13 cellular contexts compared by ENCODE assay signal in genomic region chr5:175700991-175701390, GRCh38. TPM values are rescaled to one million over a fixed set of nuclear protein-coding genes. Genes with fewer than 3 reads are reported as not detected.
A peak's percentile ranks its signal among the peaks of the same experiment; 100 is the strongest.
DNase-seq lines count a peak whose midpoint lies in the region; ATAC-seq, FAIRE-seq and TF ChIP-seq lines count a peak whose summit lies in the region.
"Had no signal": no experiment of that assay in that cellular context is flagged by ENCODE, and none has a peak within 500 bp of the region (broad histone marks: within the 10 kb centered on the region; RNA-seq: fewer than 3 reads in every experiment).

No MANE protein-coding gene starts in this region.

- no peak overlapping the region for H3K27ac ChIP-seq in Panc1 (ENCODE audit: low read length)
- no peak overlapping the region for H3K27ac ChIP-seq in keratinocyte (ENCODE audit: control insufficient read depth, insufficient read depth, low read length)

- intact Hi-C loops in Panc1 (cut with micrococcal nuclease; ENCODE audit: unreplicated experiment): no loop called here

- DNase-seq in ACHN: peak; percentile 18
- DNase-seq in GM10248 (ENCODE audit: extremely low spot score): no peak
- DNase-seq in Panc1 (ENCODE audit: low read depth, low spot score): peak; percentile 10
- no peak for DNase-seq in keratinocyte (ENCODE audit: low read depth, low spot score)
- no peak for DNase-seq in anterior cingulate cortex (lab: John Stamatoyannopoulos, UW)
- DNase-seq in NOMO-1 (lab: John Stamatoyannopoulos, UW; ENCODE audit: unreplicated experiment in 2 of 2): no peak
- DNase-seq in COLO829 (ENCODE audit: low spot score): no peak
- DNase-seq: GDM1; IMR-90; midbrain; NCI-H748 treated with DMSO at 0.1 percent for 48 hours; stimulated activated naive B cell treated with anti-CD40 and anti-IgM and Interleukin-4, amounts not matched to agents 10 μg/mL and 1 μg/mL and 100 μg/mL, for 72 hours had no signal

- ATAC-seq in Panc1: no peak; the same call in 1 of the 2 replicates
- no peak for ATAC-seq in GM18867 (IDR thresholded peaks at IDR 0.05; ENCODE audit: unreplicated experiment)
- ATAC-seq: stimulated activated naive B cell treated with anti-CD40 and anti-IgM and Interleukin-4, amounts not matched to agents 10 μg/mL and 1 μg/mL and 100 μg/mL, for 72 hours had no signal

- no peak overlapping the region for H3K4me2 ChIP-seq in keratinocyte (ENCODE audit: control insufficient read depth, extremely low read depth, insufficient read depth, low read depth, low read length)

- no peaks in the 10 kb centered on the region for H3K79me2 ChIP-seq in keratinocyte (ENCODE audit: control insufficient read depth, insufficient read depth, low read length)

- H3K4me1 ChIP-seq in Panc1 (ENCODE audit: control insufficient read depth, insufficient read depth, low read length) (no peaks in the 10 kb centered on the region), keratinocyte (ENCODE audit: control insufficient read depth, extremely low read depth, insufficient read depth, low read length) (no peaks in the 10 kb centered on the region)

- TF ChIP-seq CTCF in GM10248 (IDR thresholded peaks at IDR 0.05; ENCODE audit: control extremely low read depth, extremely low read depth, low read depth, missing control alignments) (peak; percentile 25), Panc1 (IDR thresholded peaks at IDR 0.05) (peak; percentile 79), keratinocyte (optimal IDR thresholded peaks at IDR 0.05 in 1 of 3, IDR thresholded peaks at IDR 0.05 in 1 of 3, conservative IDR thresholded peaks at IDR 0.05 in 1 of 3; ENCODE audit: extremely low read depth in 1 of 3, insufficient read depth in 2 of 3, low read length in 3 of 3) (peak; percentile 40 to 52 (median 51))

- no peaks in the 10 kb centered on the region for H4K20me1 ChIP-seq in keratinocyte (ENCODE audit: control insufficient read depth, extremely low read depth, insufficient read depth, low read length)

- in situ Hi-C loops in ACHN (cut with HindIII; ENCODE audit: low pct_ligation_motif_present, low pct_unique_long_range_greater_than_20kb, low sequenced_read_pairs): no loop called here
- in situ Hi-C loops in Panc1 (cut with HindIII; ENCODE audit: low pct_unique_long_range_greater_than_20kb, low sequenced_read_pairs): no loop called here

- no peaks in the 10 kb centered on the region for H3K36me3 ChIP-seq in Panc1 (ENCODE audit: control insufficient read depth, insufficient read depth, low read length)
- no peaks in the 10 kb centered on the region for H3K36me3 ChIP-seq in keratinocyte (ENCODE audit: control insufficient read depth in 2 of 2, extremely low read depth in 1 of 2, insufficient read depth in 2 of 2, low read length in 2 of 2)

- no peaks in the 10 kb centered on the region for H3K9me1 ChIP-seq in keratinocyte (ENCODE audit: control insufficient read depth, extremely low read depth, insufficient read depth, low read length)

- no peak overlapping the region for H2AFZ ChIP-seq in keratinocyte (ENCODE audit: control insufficient read depth, low read length)

- no peak for FAIRE-seq in keratinocyte (lab: Jason Lieb, UNC)

- H3K27me3 ChIP-seq in Panc1 (ENCODE audit: control insufficient read depth, insufficient read depth, low read length) (peaks cover 28% of the 10 kb centered on the region), keratinocyte (ENCODE audit: control insufficient read depth, extremely low read depth, insufficient read depth, low read length) (no peaks in the 10 kb centered on the region)

- BruUV-seq in Panc1 (replicated peaks; lab: Mats Ljungman, UMichigan): no TSS peak

- no peak overlapping the region for H3K4me3 ChIP-seq in Panc1 (ENCODE audit: low read depth in 2 of 2, low read length in 2 of 2)
- no peak overlapping the region for H3K4me3 ChIP-seq in keratinocyte (ENCODE audit: control insufficient read depth in 2 of 3, extremely low read depth in 1 of 3, insufficient read depth in 2 of 3, low read depth in 1 of 3, low read length in 3 of 3)

- no peaks in the 10 kb centered on the region for H3K9me3 ChIP-seq in Panc1 (ENCODE audit: control insufficient read depth, insufficient read depth, low read depth, low read length)
- H3K9me3 ChIP-seq in keratinocyte (ENCODE audit: control insufficient read depth, low read depth, low read length): no peaks in the 10 kb centered on the region

- CTCF ChIA-PET in GM10248 (lab: Yijun Ruan, JAX): interaction anchor here (0.7 to 3.0 kb wide), 9 partner anchors 8 to 171 kb away, joined by 3 to 15 read pairs (median 4); no protein-coding TSS in a partner anchor
- CTCF ChIA-PET in Panc1 (lab: Charles Lee): interaction anchor here (0.5 to 1.1 kb wide), 3 partner anchors 10 to 23 kb away, joined by 3 read pairs; no protein-coding TSS in a partner anchor

- dilution Hi-C loops in keratinocyte (cut with MboI; ENCODE audit: extremely low pct_ligation_motif_present, low sequenced_read_pairs): no loop called here

- H3K9ac ChIP-seq in keratinocyte (ENCODE audit: control insufficient read depth, extremely low read depth, insufficient read depth, low read length): no peak overlapping the region

- POLR2A ChIA-PET in GM10248 (lab: Yijun Ruan, JAX) (no interaction called here), Panc1 (lab: Charles Lee) (no interaction called here)

RNA-seq across cellular contexts. Expression of gene HRH2, which starts 43.1 kb away (rescaled TPM):
- total RNA-seq in Panc1 (2021; ENCODE audit: unreplicated experiment): 0.33 TPM
- 0.11 TPM for polyA plus RNA-seq in Panc1 (2012; ENCODE audit: insufficient read length)
- polyA plus RNA-seq in keratinocyte: 0.08 TPM in 1 of 3 replicates, not detected in the others
- not detected for polyA plus RNA-seq in keratinocyte (2011; ENCODE audit: low read depth)
- polyA plus RNA-seq in keratinocyte (2011; cell fraction: cytosol; rRNA removed): 0.06 TPM in 1 of 2 replicates, not detected in the other
- 0.08 TPM in 2 replicates for polyA plus RNA-seq in keratinocyte (2011; cell fraction: nucleus; rRNA removed)
- polyA plus RNA-seq in keratinocyte (2012; ENCODE audit: low replicate concordance): not detected in 2 replicates
- 0.07 TPM in 1 of 3 replicates, not detected in the others for polyA minus RNA-seq in keratinocyte
- not detected for polyA minus RNA-seq in keratinocyte (2011; cell fraction: cytosol; rRNA and poly(A)+ RNA removed)
- not detected in 2 replicates for polyA minus RNA-seq in keratinocyte (2011; cell fraction: nucleus; rRNA and poly(A)+ RNA removed)
- total RNA-seq: IMR-90 had no signal
- polyA plus RNA-seq: IMR-90 had no signal

Comparison
In these comparisons a context has a peak if more than half of its experiments do, and no peak if none do; other contexts are left out.
1. DNase-seq: peak in ACHN (single experiment) and Panc1 (single experiment); none in GM10248 (single experiment), keratinocyte (single experiment), anterior cingulate cortex (0 of 58), NOMO-1 (0 of 2) and COLO829 (single experiment).
2. CTCF ChIP-seq: peak in every context shown above with its lines; median percentile 79 in Panc1; 51 in keratinocyte; 25 in GM10248.